In genomic region chr12:111404362-111405148, GRCh38 we compare ENCODE assay signal across 8 cellular contexts. TPM values are rescaled to one million over a fixed set of nuclear protein-coding genes. Genes with fewer than 3 reads are reported as not detected.
A peak's percentile ranks its signal among the peaks of the same experiment; 100 is the strongest.
DNase-seq lines count a peak whose midpoint lies in the region; ATAC-seq and TF ChIP-seq lines count a peak whose summit lies in the region.

No MANE protein-coding gene starts in this region.

- H3K36me3 Mint-ChIP-seq in nephron (ENCODE audit: low read depth) = no peaks in the 10 kb centered on the region

- H3K4me1 Mint-ChIP-seq in nephron = peaks cover 28% of the 10 kb centered on the region

- peaks cover 21% of the 10 kb centered on the region for H3K27me3 Mint-ChIP-seq in nephron (ENCODE audit: low read depth)

- H3K9me3 ChIP-seq in duodenal mucosa (ENCODE audit: control insufficient read depth in 1 of 2, low read length in 2 of 2) = no peaks in the 10 kb centered on the region
- H3K9me3 ChIP-seq in suprapubic skin = no peaks in the 10 kb centered on the region

- TF ChIP-seq POLR2A in suprapubic skin (IDR thresholded peaks at IDR 0.05) = no peak

- H3K4me3 ChIP-seq in GM12864 (ENCODE audit: low read depth, low read length) (peak overlapping the region; percentile 62), duodenal mucosa (ENCODE audit: low read depth in 1 of 2, low read length in 2 of 2) (peak overlapping the region; percentile 64 to 71), suprapubic skin (peak overlapping the region; percentile 75)

- peak; percentile 3 for TF ChIP-seq CTCF in GM12864 (IDR thresholded peaks at IDR 0.05; ENCODE audit: low read depth, low read length, missing control alignments)
- no peak for TF ChIP-seq CTCF in nephron (IDR thresholded peaks at IDR 0.05; ENCODE audit: unreplicated experiment in 3 of 3)
- no peak for TF ChIP-seq CTCF in suprapubic skin (IDR thresholded peaks at IDR 0.05)

- H3K4me1 ChIP-seq in duodenal mucosa (ENCODE audit: control insufficient read depth in 1 of 2, insufficient read depth in 2 of 2, low read length in 2 of 2) (peaks cover 28 to 53% of the 10 kb centered on the region in 2 donors), suprapubic skin (peaks cover 60% of the 10 kb centered on the region)

- WGBS in suprapubic skin = 43% methylated on average over 19 of the region's 21 CpGs

- DNase-seq in GM12864 (ENCODE audit: low read depth) = peak; percentile 68
- DNase-seq in activated CD4-positive, CD25-positive, alpha-beta regulatory T cell treated with anti-CD3 and anti-CD28 coated beads, Interleukin-2, amount 50 U/mL, for 72 hours = peak; percentile 48
- no peak for DNase-seq in suprapubic skin (ENCODE audit: low spot score in 2 of 2)
- DNase-seq in NOMO-1 (lab: John Stamatoyannopoulos, UW; ENCODE audit: unreplicated experiment in 2 of 2) = no peak

- peak overlapping the region; percentile 43 to 70 (median 49) for H3K27ac Mint-ChIP-seq in nephron

- H3K27me3 ChIP-seq in duodenal mucosa (ENCODE audit: control insufficient read depth in 1 of 2, insufficient read depth in 2 of 2, low read length in 2 of 2) = no peaks in the 10 kb centered on the region
- H3K27me3 ChIP-seq in suprapubic skin = no peaks in the 10 kb centered on the region

- TF ChIP-seq EP300 in suprapubic skin (IDR thresholded peaks at IDR 0.05) = no peak

- ATAC-seq in HG03280 (IDR thresholded peaks at IDR 0.05; ENCODE audit: unreplicated experiment) = peak; percentile 0
- no peak for ATAC-seq in GM19467 (IDR thresholded peaks at IDR 0.05; ENCODE audit: unreplicated experiment)

- no peaks in the 10 kb centered on the region for H3K36me3 ChIP-seq in duodenal mucosa (ENCODE audit: control insufficient read depth in 1 of 2, insufficient read depth in 2 of 2, low read length in 2 of 2)
- no peaks in the 10 kb centered on the region for H3K36me3 ChIP-seq in suprapubic skin

- H3K27ac ChIP-seq in duodenal mucosa (ENCODE audit: low read depth, low read length) (peak overlapping the region; percentile 2), suprapubic skin (peak overlapping the region; percentile 69)

- H3K9ac ChIP-seq in duodenal mucosa (ENCODE audit: low read depth in 1 of 2, low read length in 2 of 2) = peak overlapping the region; percentile 26 to 63

- H3K4me3 Mint-ChIP-seq in nephron = peak overlapping the region; percentile 83 to 85 (median 84)

- H3K9me3 Mint-ChIP-seq in nephron = no peaks in the 10 kb centered on the region

RNA-seq across cellular contexts. Expression of gene SH2B3, which starts 1.2 kb away (rescaled TPM):
- total RNA-seq in suprapubic skin = 1 to 10 TPM; 3.4 to 7.1 (median 4.2) TPM

RNA-seq across cellular contexts. Expression of gene PHETA1, which starts 35.7 kb away (rescaled TPM):
- 10 to 100 TPM; 15.9 to 25.7 (median 23.2) TPM for total RNA-seq in suprapubic skin

Comparison
In these comparisons a context has a peak if more than half of its experiments do, and no peak if none do; other contexts are left out.
1. DNase-seq: peak in GM12864 (single experiment) and activated CD4-positive, CD25-positive, alpha-beta regulatory T cell treated with anti-CD3 and anti-CD28 coated beads, Interleukin-2, amount 50 U/mL, for 72 hours (single experiment); none in suprapubic skin (0 of 2) and NOMO-1 (0 of 2).
2. Peak in every context shown above with its lines, with median percentiles within 50 percentile points of each other: H3K4me3 ChIP-seq.